22 cellular contexts compared by ENCODE assay signal in the genomic region with DNA sequence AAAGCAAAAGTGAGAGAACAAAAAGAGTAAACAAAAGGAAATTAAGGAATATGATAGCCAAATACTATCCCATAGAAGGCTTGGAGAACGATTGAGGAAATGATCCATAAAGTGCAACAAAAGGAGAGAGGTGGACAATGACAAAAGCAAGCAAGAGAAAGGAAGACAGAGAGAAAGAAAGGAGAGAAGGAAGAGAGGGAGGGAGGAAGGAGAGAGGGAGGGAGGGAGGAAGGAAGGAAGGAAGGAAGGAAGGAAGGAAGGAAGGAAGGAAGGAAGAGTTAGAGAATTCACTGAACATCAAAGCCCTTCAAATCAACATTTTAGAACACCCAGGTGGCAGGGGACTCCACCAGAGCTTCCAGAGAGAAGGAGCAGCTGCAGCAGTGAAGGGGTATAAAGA.
DNase-seq lines count a peak whose midpoint lies in the region; ATAC-seq, FAIRE-seq and TF ChIP-seq lines count a peak whose summit lies in the region.
"Had no signal": no experiment of that assay in that cellular context is flagged by ENCODE, and none has a peak within 500 bp of the region (broad histone marks: within the 10 kb centered on the region; RNA-seq: fewer than 3 reads in every experiment).

No MANE protein-coding gene starts in this region.

- no peak for FAIRE-seq in HepG2 (lab: Jason Lieb, UNC)
- FAIRE-seq: GM12891, GM18507, GM19239, H1 had no signal

- TF ChIP-seq CTCF in HepG2 (CRISPR knock-in tag; IDR thresholded peaks at IDR 0.05) (no peak), right lobe of liver (IDR thresholded peaks at IDR 0.05) (no peak), A673 (conservative IDR thresholded peaks at IDR 0.05; ENCODE audit: low read depth, low read length) (no peak), HEK293 (tag by site-specific recombination; IDR thresholded peaks at IDR 0.05) (no peak), smooth muscle cell (IDR thresholded peaks at IDR 0.05; ENCODE audit: borderline replicate concordance, insufficient read depth, poor library complexity, severe bottlenecking) (no peak)

- CTCF ChIA-PET in HepG2 (lab: Yijun Ruan, JAX; ENCODE audit: low intra/inter-chr PET ratio, low total read pairs), result no interaction called here
- CTCF ChIA-PET in A673 (lab: Charles Lee), result no interaction called here
- CTCF ChIA-PET in HEK293 (lab: Yijun Ruan, JAX), result interaction anchor here (0.7 to 0.8 kb wide), 2 partner anchors 450 to 702 kb away, joined by 3 read pairs; no protein-coding TSS in a partner anchor

- no peaks in the 10 kb centered on the region for H4K20me1 ChIP-seq in HepG2 (ENCODE audit: insufficient read depth, low read length)
- H4K20me1 ChIP-seq in smooth muscle cell (ENCODE audit: low read depth), result no peaks in the 10 kb centered on the region

- ATAC-seq in HepG2 (no peak), right lobe of liver (no peak), HG03520 (IDR thresholded peaks at IDR 0.05; ENCODE audit: unreplicated experiment) (no peak)

- TF ChIP-seq EP300 in HepG2 (IDR thresholded peaks at IDR 0.05; ENCODE audit: low read depth in 2 of 2, low read length in 2 of 2), result no peak
- TF ChIP-seq EP300 in HepG2 (CRISPR knock-in tag; IDR thresholded peaks at IDR 0.05; ENCODE audit: borderline replicate concordance), result no peak

- WGBS in HepG2 (ENCODE audit: low lambda C conversion rate), result 0% methylated on average over 1 of the region's 1 CpG
- WGBS in right lobe of liver (ENCODE audit: insufficient coverage, low coverage, low lambda C conversion rate, missing lambda C conversion rate), result 8% methylated on average over 1 of the region's 1 CpG
- WGBS in smooth muscle cell (ENCODE audit: low lambda C conversion rate), result 94% methylated on average over 1 of the region's 1 CpG

- intact Hi-C loops in HepG2 (cut with micrococcal nuclease; ENCODE audit: unreplicated experiment), result no loop called here
- intact Hi-C loops in right lobe of liver (cut with DNase I), result no loop called here
- intact Hi-C loops in A673 (cut with micrococcal nuclease; ENCODE audit: unreplicated experiment), result loop anchor here (1.0 to 5.0 kb wide), 3 partner anchors 42 to 264 kb away; no protein-coding TSS in a partner anchor

- H3K9ac ChIP-seq in HepG2 (ENCODE audit: insufficient read depth, low read depth, low read length) (no peak overlapping the region), smooth muscle cell (ENCODE audit: low read depth) (no peak overlapping the region)
- H3K9ac ChIP-seq: GM23248 had no signal

- TF ChIP-seq RAD21 in HepG2 (CRISPR knock-in tag; IDR thresholded peaks at IDR 0.05), result no peak

- TF ChIP-seq POLR2A in HepG2 (IDR thresholded peaks at IDR 0.05; ENCODE audit: insufficient read depth in 1 of 2, low read depth in 2 of 2, low read length in 2 of 2), result no peak
- TF ChIP-seq POLR2A in right lobe of liver (IDR thresholded peaks at IDR 0.05), result no peak

- in situ Hi-C loops in HepG2 (cut with HindIII; ENCODE audit: extremely low pct_ligation_motif_present, low pct_unique_long_range_greater_than_20kb), result no loop called here

- peaks cover 14% of the 10 kb centered on the region for H3F3A ChIP-seq in smooth muscle cell (ENCODE audit: low read depth)

- POLR2A ChIA-PET in HepG2 (lab: Yijun Ruan, JAX), result no interaction called here
- POLR2A ChIA-PET in A673 (lab: Charles Lee; ENCODE audit: low non-redundant PET), result interaction anchor here (0.7 to 1.2 kb wide), 2 partner anchors 14 to 105 kb away, joined by 3 to 10 read pairs; no protein-coding TSS in a partner anchor
- POLR2A ChIA-PET in HEK293 (lab: Yijun Ruan, JAX), result no interaction called here

- no peak overlapping the region for H3K4me2 ChIP-seq in HepG2 (ENCODE audit: low read depth, low read length)
- no peak overlapping the region for H3K4me2 ChIP-seq in smooth muscle cell

- peaks cover 11 to 45% of the 10 kb centered on the region in 2 experiments; a peak in 4 of 5 replicates for H3K27me3 ChIP-seq in HepG2 (ENCODE audit: control insufficient read depth in 1 of 2, insufficient read depth in 2 of 2, low read length in 2 of 2)
- H3K27me3 ChIP-seq in right lobe of liver, result no peaks in the 10 kb centered on the region
- no peaks in the 10 kb centered on the region for H3K27me3 ChIP-seq in A673 (replicated peaks; ENCODE audit: insufficient read depth, low read depth, low read length, poor library complexity)
- H3K27me3 ChIP-seq in smooth muscle cell (ENCODE audit: low read depth), result no peaks in the 10 kb centered on the region

- H3K4me1 ChIP-seq in HepG2 (ENCODE audit: insufficient read depth, low read length), result no peaks in the 10 kb centered on the region
- no peaks in the 10 kb centered on the region for H3K4me1 ChIP-seq in right lobe of liver
- H3K4me1 ChIP-seq in A673 (ENCODE audit: insufficient read depth, low read length, poor library complexity, severe bottlenecking), result peaks cover 74% of the 10 kb centered on the region
- no peaks in the 10 kb centered on the region for H3K4me1 ChIP-seq in HEK293 (ENCODE audit: control insufficient read depth, insufficient read depth, low read length)
- peaks cover 12% of the 10 kb centered on the region for H3K4me1 ChIP-seq in smooth muscle cell (ENCODE audit: low read depth)

- DNase-seq in HepG2 (ENCODE audit: low spot score) (no peak), right lobe of liver (no peak), A673 (ENCODE audit: low spot score) (peak; percentile 88), smooth muscle cell (lab: John Stamatoyannopoulos, UW; ENCODE audit: unreplicated experiment) (no peak), NCI-H2029 (lab: John Stamatoyannopoulos, UW) (no peak)
- DNase-seq: 8988T; C1 segment of cervical spinal cord; Calu3; CD4-positive, alpha-beta memory T cell; COR-L47; DMS53; DMS79 treated with DMSO at 0.1 percent for 48 hours; GF-D8; GM23248; H7; HCEC 1CT had no signal

- H3K4me3 ChIP-seq in HepG2 (replicated peaks in 1 of 3; ENCODE audit: insufficient read depth in 1 of 3, low read depth in 2 of 3, low read length in 3 of 3) (no peak overlapping the region), right lobe of liver (no peak overlapping the region), A673 (ENCODE audit: low read depth, low read length, poor library complexity, severe bottlenecking) (no peak overlapping the region), HEK293 (ENCODE audit: low read depth, low read length) (no peak overlapping the region), smooth muscle cell (no peak overlapping the region)
- H3K4me3 ChIP-seq: GM23248 had no signal

- H3K36me3 ChIP-seq in HepG2 (replicated peaks in 1 of 2; ENCODE audit: control insufficient read depth in 1 of 2, insufficient read depth in 2 of 2, low read length in 2 of 2) (no peaks in the 10 kb centered on the region), right lobe of liver (no peaks in the 10 kb centered on the region), A673 (ENCODE audit: insufficient read depth, low read length, poor library complexity, severe bottlenecking) (no peaks in the 10 kb centered on the region), HEK293 (ENCODE audit: control insufficient read depth in 2 of 2, insufficient read depth in 1 of 2, low read length in 2 of 2) (no peaks in the 10 kb centered on the region), smooth muscle cell (ENCODE audit: low read depth) (no peaks in the 10 kb centered on the region)

- H3K27ac ChIP-seq in HepG2 (ENCODE audit: extremely low read length, insufficient read depth, low read length) (no peak overlapping the region), right lobe of liver (no peak overlapping the region), A673 (ENCODE audit: low read depth, low read length, poor library complexity, severe bottlenecking) (peak overlapping the region; percentile 94), HEK293 (ENCODE audit: extremely low read depth, low read depth, low read length) (no peak overlapping the region), smooth muscle cell (ENCODE audit: low read depth) (peak overlapping the region; percentile 74)
- H3K27ac ChIP-seq: GM23248 had no signal

- H3K79me2 ChIP-seq in HepG2 (ENCODE audit: insufficient read depth, low read length) (no peaks in the 10 kb centered on the region), smooth muscle cell (ENCODE audit: low read depth) (no peaks in the 10 kb centered on the region)

- H2AFZ ChIP-seq in HepG2 (ENCODE audit: low read length) (no peak overlapping the region), smooth muscle cell (ENCODE audit: low read depth) (no peak overlapping the region)

- H3K9me3 ChIP-seq in HepG2 (ENCODE audit: low read length) (no peaks in the 10 kb centered on the region), right lobe of liver (no peaks in the 10 kb centered on the region), A673 (ENCODE audit: low read depth, low read length, poor library complexity, severe bottlenecking) (no peaks in the 10 kb centered on the region), HEK293 (ENCODE audit: control insufficient read depth, insufficient read depth, low read depth, low read length) (no peaks in the 10 kb centered on the region), smooth muscle cell (replicated peaks; ENCODE audit: low read depth) (no peaks in the 10 kb centered on the region)

- BruUV-seq in HepG2 (replicated peaks; lab: Mats Ljungman, UMichigan), result no TSS peak
- BruUV-seq in A673 (replicated peaks; lab: Mats Ljungman, UMichigan), result no TSS peak

TF ChIP-seq in HepG2, 621 proteins besides CTCF, POLR2A, EP300 and RAD21 (continues in another document):
- TF ChIP-seq FOXP1 (IDR thresholded peaks at IDR 0.05) (0 out of 2 replicates have a peak, but pooled peaks have one; percentile 23), FOXP1 (CRISPR knock-in tag; IDR thresholded peaks at IDR 0.05) (no peak)

TF ChIP-seq in HEK293, 187 proteins besides CTCF, POLR2A, EP300 and RAD21 (continues in another document):
- TF ChIP-seq SALL2 (tag by site-specific recombination; IDR thresholded peaks at IDR 0.05; ENCODE audit: borderline replicate concordance), result no peak
- TF ChIP-seq, protein P1, sequence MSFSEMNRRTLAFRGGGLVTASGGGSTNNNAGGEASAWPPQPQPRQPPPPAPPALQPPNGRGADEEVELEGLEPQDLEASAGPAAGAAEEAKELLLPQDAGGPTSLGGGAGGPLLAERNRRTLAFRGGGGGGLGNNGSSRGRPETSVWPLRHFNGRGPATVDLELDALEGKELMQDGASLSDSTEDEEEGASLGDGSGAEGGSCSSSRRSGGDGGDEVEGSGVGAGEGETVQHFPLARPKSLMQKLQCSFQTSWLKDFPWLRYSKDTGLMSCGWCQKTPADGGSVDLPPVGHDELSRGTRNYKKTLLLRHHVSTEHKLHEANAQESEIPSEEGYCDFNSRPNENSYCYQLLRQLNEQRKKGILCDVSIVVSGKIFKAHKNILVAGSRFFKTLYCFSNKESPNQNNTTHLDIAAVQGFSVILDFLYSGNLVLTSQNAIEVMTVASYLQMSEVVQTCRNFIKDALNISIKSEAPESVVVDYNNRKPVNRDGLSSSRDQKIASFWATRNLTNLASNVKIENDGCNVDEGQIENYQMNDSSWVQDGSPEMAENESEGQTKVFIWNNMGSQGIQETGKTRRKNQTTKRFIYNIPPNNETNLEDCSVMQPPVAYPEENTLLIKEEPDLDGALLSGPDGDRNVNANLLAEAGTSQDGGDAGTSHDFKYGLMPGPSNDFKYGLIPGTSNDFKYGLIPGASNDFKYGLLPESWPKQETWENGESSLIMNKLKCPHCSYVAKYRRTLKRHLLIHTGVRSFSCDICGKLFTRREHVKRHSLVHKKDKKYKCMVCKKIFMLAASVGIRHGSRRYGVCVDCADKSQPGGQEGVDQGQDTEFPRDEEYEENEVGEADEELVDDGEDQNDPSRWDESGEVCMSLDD (tag by site-specific recombination; IDR thresholded peaks at IDR 0.05), result no peak
- TF ChIP-seq PRDM1 (tag by site-specific recombination; IDR thresholded peaks at IDR 0.05), result peak; percentile 88

Comparison
In these comparisons a context has a peak if more than half of its experiments do, and no peak if none do; other contexts are left out.
1. H3K27ac ChIP-seq: peak in A673 (single experiment) and smooth muscle cell (single experiment); none in HepG2 (single experiment), right lobe of liver (0 of 3) and HEK293 (single experiment).